ENCODE assay signal across 8 cellular contexts in the genomic region with DNA sequence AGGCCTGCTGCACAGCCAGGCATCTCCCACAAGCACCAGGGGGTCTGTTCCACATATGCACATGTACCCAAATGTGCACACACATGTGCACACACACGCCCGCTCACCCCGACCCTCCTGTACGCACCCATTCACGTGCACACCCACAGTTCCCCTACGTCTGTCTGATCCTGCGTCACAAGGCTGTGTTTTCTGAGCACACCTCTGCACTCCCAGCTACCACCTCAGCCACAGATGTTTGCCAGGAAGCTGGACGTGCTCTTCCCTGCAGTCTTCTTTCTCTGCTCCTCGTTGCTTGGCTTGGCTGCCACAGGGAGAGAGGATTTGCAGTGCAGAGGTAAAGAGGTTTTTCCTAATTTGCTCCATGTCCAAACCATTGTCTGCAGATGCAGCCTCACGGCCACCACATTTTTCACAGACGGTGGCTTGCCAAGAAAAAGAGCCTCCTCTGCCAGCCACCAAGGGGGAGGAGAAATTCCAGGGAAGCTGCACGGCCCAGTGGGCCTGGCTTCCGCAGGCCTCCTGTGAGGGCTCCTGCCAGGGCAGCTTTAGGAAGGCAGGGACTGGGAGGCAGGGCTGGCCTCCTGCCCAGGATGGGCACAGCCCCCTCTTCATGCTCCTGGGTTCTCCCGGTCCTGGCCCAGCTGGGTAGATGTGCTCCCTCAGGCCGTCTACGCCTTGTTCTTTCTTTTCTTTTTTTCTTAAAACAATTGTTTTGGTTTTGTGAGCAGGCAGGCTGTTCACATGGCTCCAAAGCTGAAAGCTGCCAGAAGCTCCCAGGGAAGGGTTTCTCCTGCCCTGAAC. TPM values are rescaled to one million over a fixed set of nuclear protein-coding genes. Genes with fewer than 3 reads are reported as not detected.
DNase-seq lines count a peak whose midpoint lies in the region; ATAC-seq and TF ChIP-seq lines count a peak whose summit lies in the region.

No MANE protein-coding gene starts in this region.

- 0 out of 2 replicates have a peak overlapping the region, but pooled peaks have one; percentile 7 for H2AFZ ChIP-seq in DND-41 (ENCODE audit: low read depth, low read length)

- WGBS in adrenal gland, 4 donors: 34 to 45% (median 35%) methylated on average over 14 to 16 of the region's 16 CpGs
- WGBS in heart left ventricle, 4 donors: 24 to 35% (median 28%) methylated on average over 15 to 16 of the region's 16 CpGs

- H3K27ac Mint-ChIP-seq in activated T-cell treated with anti-CD3 and anti-CD28 coated beads, Interleukin-2, amount 50 U/mL, for 24 hours: no peak overlapping the region

- H3K4me2 ChIP-seq in DND-41 (ENCODE audit: insufficient read depth, low read length): no peak overlapping the region

- ATAC-seq in DND-41 (ENCODE audit: insufficient read depth, low read depth): peak; percentile 14; the same call in 1 of the 3 replicates
- ATAC-seq in heart left ventricle: peak; percentile 95 to 97 (median 96)
- ATAC-seq in HG02678 (IDR thresholded peaks at IDR 0.05; ENCODE audit: unreplicated experiment): no peak

- intact Hi-C loops in adrenal gland (cut with DNase I) (no loop called here), heart left ventricle (cut with DNase I) (loop anchor here in 1 of 10 donors (2.0 kb wide), 1 partner anchor 21 kb away; no protein-coding TSS in a partner anchor)

- H3K36me3 Mint-ChIP-seq in activated T-cell treated with anti-CD3 and anti-CD28 coated beads, Interleukin-2, amount 50 U/mL, for 24 hours (ENCODE audit: low read depth): no peaks in the 10 kb centered on the region

- no peak for TF ChIP-seq POLR2A in adrenal gland (IDR thresholded peaks at IDR 0.05)
- no peak for TF ChIP-seq POLR2A in heart left ventricle (IDR thresholded peaks at IDR 0.05)

- H3K4me3 Mint-ChIP-seq in activated T-cell treated with anti-CD3 and anti-CD28 coated beads, Interleukin-2, amount 50 U/mL, for 24 hours: no peak overlapping the region

- H3K36me3 ChIP-seq in DND-41 (ENCODE audit: insufficient read depth, low read length) (no peaks in the 10 kb centered on the region), adrenal gland (replicated peaks in 1 of 2) (no peaks in the 10 kb centered on the region), heart left ventricle (no peaks in the 10 kb centered on the region)

- H3K79me2 ChIP-seq in DND-41 (ENCODE audit: insufficient read depth, low read length): no peaks in the 10 kb centered on the region

- TF ChIP-seq CTCF in DND-41 (IDR thresholded peaks at IDR 0.05; ENCODE audit: borderline replicate concordance, extremely low read depth, low read length, poor library complexity, severe bottlenecking): no peak
- no peak for TF ChIP-seq CTCF in adrenal gland (IDR thresholded peaks at IDR 0.05)
- TF ChIP-seq CTCF in heart left ventricle (IDR thresholded peaks at IDR 0.05): no peak

- H3K4me1 ChIP-seq in DND-41 (ENCODE audit: insufficient read depth, low read length) (no peaks in the 10 kb centered on the region), adrenal gland (replicated peaks in 1 of 2) (peaks cover 5 to 23% of the 10 kb centered on the region in 2 donors), heart left ventricle (peaks cover 0 to 24% (median 16%) of the 10 kb centered on the region in 12 donors)

- DNase-seq in DND-41 (no peak), adrenal gland (peak; percentile 69 to 91 (median 88)), heart left ventricle (peak; percentile 73 to 88 (median 81)), putamen (ENCODE audit: low spot score) (peak; percentile 59), NCI-H82 treated with DMSO at 0.1 percent for 48 hours (lab: John Stamatoyannopoulos, UW; ENCODE audit: unreplicated experiment) (no peak), RPMI8226 (no peak)
- no peak for DNase-seq in activated T-cell treated with anti-CD3 and anti-CD28 coated beads, Interleukin-2, amount 50 U/mL, for 24 hours

- no peak overlapping the region for H3K9ac ChIP-seq in DND-41 (ENCODE audit: low read depth, low read length)

- no peak overlapping the region for H3K27ac ChIP-seq in DND-41 (ENCODE audit: low read length)
- peak overlapping the region; percentile 30 to 82 (median 58) for H3K27ac ChIP-seq in adrenal gland
- H3K27ac ChIP-seq in heart left ventricle: peak overlapping the region; percentile 8 to 78 (median 60)

- no peaks in the 10 kb centered on the region for H3K4me1 Mint-ChIP-seq in activated T-cell treated with anti-CD3 and anti-CD28 coated beads, Interleukin-2, amount 50 U/mL, for 24 hours (ENCODE audit: low read depth)

- H3K27me3 Mint-ChIP-seq in activated T-cell treated with anti-CD3 and anti-CD28 coated beads, Interleukin-2, amount 50 U/mL, for 24 hours: no peaks in the 10 kb centered on the region

- H3K4me3 ChIP-seq in DND-41 (ENCODE audit: low read depth in 1 of 2, low read length in 2 of 2): no peak overlapping the region
- H3K4me3 ChIP-seq in adrenal gland: no peak overlapping the region
- H3K4me3 ChIP-seq in heart left ventricle: no peak overlapping the region

- no peaks in the 10 kb centered on the region for H3K27me3 ChIP-seq in DND-41 (ENCODE audit: insufficient read depth, low read length, poor library complexity)
- no peaks in the 10 kb centered on the region for H3K27me3 ChIP-seq in adrenal gland
- H3K27me3 ChIP-seq in heart left ventricle: no peaks in the 10 kb centered on the region

- H3K9me3 Mint-ChIP-seq in activated T-cell treated with anti-CD3 and anti-CD28 coated beads, Interleukin-2, amount 50 U/mL, for 24 hours: peaks cover 8% of the 10 kb centered on the region

- H3K9me3 ChIP-seq in DND-41 (ENCODE audit: insufficient read depth, low read length, severe bottlenecking): peaks cover 19% of the 10 kb centered on the region
- no peaks in the 10 kb centered on the region for H3K9me3 ChIP-seq in adrenal gland (replicated peaks in 1 of 3)
- peaks cover 0 to 20% (median 3%) of the 10 kb centered on the region in 12 donors for H3K9me3 ChIP-seq in heart left ventricle

- no peaks in the 10 kb centered on the region for H4K20me1 ChIP-seq in DND-41 (ENCODE audit: insufficient read depth, low read length)

RNA-seq across cellular contexts. Expression of gene HS6ST1, which starts 29.2 kb away (rescaled TPM):
- total RNA-seq in adrenal gland (100 to 1,000 TPM in 6 of 8 donors, 10 to 100 TPM in 2; 74.5 to 262 (median 149) TPM), heart left ventricle (10 to 100 TPM; 18.1 to 87.3 (median 24.9) TPM)
- polyA plus RNA-seq in adrenal gland (10 to 100 TPM; 20.5 to 40.0 (median 35.1) TPM), heart left ventricle (10 to 100 TPM; 15.6 to 26.5 TPM)

Comparison
In these comparisons a context has a peak if more than half of its experiments do, and no peak if none do; other contexts are left out.
1. DNase-seq: peak in adrenal gland (7 of 7), heart left ventricle (5 of 5) and putamen (single experiment); none in DND-41 (single experiment), NCI-H82 treated with DMSO at 0.1 percent for 48 hours (single experiment), activated T-cell treated with anti-CD3 and anti-CD28 coated beads, Interleukin-2, amount 50 U/mL, for 24 hours (single experiment) and RPMI8226 (single experiment).